Comparison of ENCODE assay signal across 23 cellular contexts in the genomic region with DNA sequence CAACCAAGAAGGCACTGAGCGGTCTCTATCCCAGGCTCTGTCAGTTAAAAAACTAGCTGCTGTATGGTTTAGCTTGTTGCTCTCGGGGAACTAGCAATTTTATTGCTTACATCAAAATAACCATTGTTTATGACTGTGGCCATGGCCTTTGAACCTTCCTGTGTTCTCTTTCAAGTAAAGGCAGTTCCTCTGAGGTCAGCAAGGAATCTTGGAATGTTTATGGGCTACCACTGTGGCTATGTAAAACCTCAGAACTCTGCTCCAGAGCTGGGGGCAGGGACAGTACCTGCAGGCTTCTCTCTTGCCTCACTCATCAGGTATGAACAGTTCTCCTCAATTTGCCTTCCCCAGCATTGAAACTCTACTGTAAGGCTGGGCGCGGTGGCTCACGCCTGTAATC.
A peak's percentile ranks its signal among the peaks of the same experiment; 100 is the strongest.
DNase-seq lines count a peak whose midpoint lies in the region; TF ChIP-seq lines count a peak whose summit lies in the region.
"Had no signal": no experiment of that assay in that cellular context is flagged by ENCODE, and none has a peak within 500 bp of the region (broad histone marks: within the 10 kb centered on the region; RNA-seq: fewer than 3 reads in every experiment).

No MANE protein-coding gene starts in this region.

- peaks cover 14% of the 10 kb centered on the region for H3K4me1 Mint-ChIP-seq in HFFc6 (ENCODE audit: low read depth)
- no peaks in the 10 kb centered on the region for H3K4me1 Mint-ChIP-seq in mesothelial cell of epicardium
- H3K4me1 Mint-ChIP-seq: activated CD8-positive, alpha-beta memory T cell treated with anti-CD3 and anti-CD28 coated beads, Interleukin-2, amount 10 ng/mL, durations not matched to agents 7 days and 5 days; activated naive CD8-positive, alpha-beta T cell treated with anti-CD3 and anti-CD28 coated beads, Interleukin-2, amount 50 U/mL, for 24 hours; CD14-positive monocyte had no signal

- TF ChIP-seq CTCF in HFFc6 (IDR thresholded peaks at IDR 0.05) (no peak), astrocyte of the cerebellum (IDR thresholded peaks at IDR 0.05; ENCODE audit: low read depth, low read length, missing control alignments) (no peak), mesothelial cell of epicardium (IDR thresholded peaks at IDR 0.05; ENCODE audit: unreplicated experiment) (no peak)

- H3K4me3 Mint-ChIP-seq in HFFc6 (no peak overlapping the region), mesothelial cell of epicardium (no peak overlapping the region)
- H3K4me3 Mint-ChIP-seq: activated CD8-positive, alpha-beta memory T cell treated with anti-CD3 and anti-CD28 coated beads, Interleukin-2, amount 10 ng/mL, durations not matched to agents 7 days and 5 days; activated naive CD8-positive, alpha-beta T cell treated with anti-CD3 and anti-CD28 coated beads, Interleukin-2, amount 50 U/mL, for 24 hours; CD14-positive monocyte; natural killer cell treated with Interleukin-12 subunit alpha and Interleukin-12 subunit beta and Interleukin-15 and Interleukin-18, amount 100 ng/mL, for 72 hours had no signal

- H3K9me3 Mint-ChIP-seq in HFFc6 (no peaks in the 10 kb centered on the region), mesothelial cell of epicardium (no peaks in the 10 kb centered on the region)
- H3K9me3 Mint-ChIP-seq: activated naive CD8-positive, alpha-beta T cell treated with anti-CD3 and anti-CD28 coated beads, Interleukin-2, amount 50 U/mL, for 24 hours had no signal

- no peak overlapping the region for H3K4me3 ChIP-seq in astrocyte of the cerebellum (ENCODE audit: low read depth, low read length)
- H3K4me3 ChIP-seq: heart left ventricle, skin epidermis, stomach, upper lobe of right lung had no signal

- no peaks in the 10 kb centered on the region for H3K36me3 Mint-ChIP-seq in HFFc6 (ENCODE audit: low read depth)
- no peaks in the 10 kb centered on the region for H3K36me3 Mint-ChIP-seq in mesothelial cell of epicardium
- H3K36me3 Mint-ChIP-seq: activated CD8-positive, alpha-beta memory T cell treated with anti-CD3 and anti-CD28 coated beads, Interleukin-2, amount 10 ng/mL, durations not matched to agents 7 days and 5 days; CD14-positive monocyte had no signal

- in situ Hi-C loops in astrocyte of the cerebellum (cut with HindIII; ENCODE audit: low sequenced_read_pairs), result no loop called here

- DNase-seq in A172 (ENCODE audit: low spot score) (peak; percentile 9), HFFc6 (peak; percentile 48), astrocyte of the cerebellum (ENCODE audit: low read depth) (peak; percentile 89), iPS-NIHi7 (ENCODE audit: extremely low spot score) (peak; percentile 14), GDM1 (lab: John Stamatoyannopoulos, UW) (no peak), SKM-1 (lab: John Stamatoyannopoulos, UW; ENCODE audit: unreplicated experiment) (no peak), amniotic stem cell (lab: John Stamatoyannopoulos, UW) (no peak), mesothelial cell of epicardium (ENCODE audit: low spot score in 2 of 2, unreplicated experiment in 2 of 2) (no peak)
- DNase-seq: activated CD4-positive, alpha-beta T cell treated with anti-CD3 and anti-CD28 coated beads for 48 hours; activated CD8-positive, alpha-beta memory T cell treated with anti-CD3 and anti-CD28 coated beads, Interleukin-2, amount 10 ng/mL, durations not matched to agents 7 days and 5 days; activated naive CD8-positive, alpha-beta T cell treated with anti-CD3 and anti-CD28 coated beads, Interleukin-2, amount 50 U/mL, for 24 hours; DMS 273 treated with DMSO at 0.1 percent for 48 hours; effector CD4-positive, alpha-beta T cell; heart left ventricle; NCI-H1105 treated with DMSO at 0.1 percent for 48 hours; NCI-H510A; stimulated activated CD4-positive, alpha-beta T cell treated with anti-CD3 and anti-CD28 coated beads, Interleukin-4, amount 100 ng/mL, for 1 hour; stomach; upper lobe of right lung had no signal

- H3K27ac Mint-ChIP-seq in HFFc6, result no peak overlapping the region
- H3K27ac Mint-ChIP-seq in mesothelial cell of epicardium, result no peak overlapping the region
- H3K27ac Mint-ChIP-seq: activated CD8-positive, alpha-beta memory T cell treated with anti-CD3 and anti-CD28 coated beads, Interleukin-2, amount 10 ng/mL, durations not matched to agents 7 days and 5 days; activated naive CD8-positive, alpha-beta T cell treated with anti-CD3 and anti-CD28 coated beads, Interleukin-2, amount 50 U/mL, for 24 hours; activated T-helper 2 cell treated with anti-CD3 and anti-CD28 coated beads, Interferon-gamma antibody, Interleukin-2, Interleukin-4, amounts not matched to agents 10 μg/mL and 5 μg/mL and 100 μg/mL, durations not matched to agents 14 hours and 24 hours and 36 hours; CD14-positive monocyte; natural killer cell treated with Interleukin-12 subunit alpha and Interleukin-12 subunit beta and Interleukin-15 and Interleukin-18, amount 100 ng/mL, for 72 hours had no signal

- H3K27me3 Mint-ChIP-seq in HFFc6 (ENCODE audit: insufficient read depth), result peaks cover 4% of the 10 kb centered on the region; the same call in 1 of the 2 replicates
- H3K27me3 Mint-ChIP-seq in mesothelial cell of epicardium (ENCODE audit: low read depth), result no peaks in the 10 kb centered on the region
- H3K27me3 Mint-ChIP-seq: activated CD8-positive, alpha-beta memory T cell treated with anti-CD3 and anti-CD28 coated beads, Interleukin-2, amount 10 ng/mL, durations not matched to agents 7 days and 5 days; natural killer cell treated with Interleukin-12 subunit alpha and Interleukin-12 subunit beta and Interleukin-15 and Interleukin-18, amount 100 ng/mL, for 72 hours had no signal

Comparison
In these comparisons a context has a peak if more than half of its experiments do, and no peak if none do; other contexts are left out.
1. DNase-seq: peak in A172 (single experiment), HFFc6 (single experiment), astrocyte of the cerebellum (single experiment) and iPS-NIHi7 (single experiment); none in GDM1 (single experiment), SKM-1 (single experiment), amniotic stem cell (single experiment) and mesothelial cell of epicardium (0 of 2).